Comparison of ENCODE assay signal across 15 cellular contexts in the genomic region with DNA sequence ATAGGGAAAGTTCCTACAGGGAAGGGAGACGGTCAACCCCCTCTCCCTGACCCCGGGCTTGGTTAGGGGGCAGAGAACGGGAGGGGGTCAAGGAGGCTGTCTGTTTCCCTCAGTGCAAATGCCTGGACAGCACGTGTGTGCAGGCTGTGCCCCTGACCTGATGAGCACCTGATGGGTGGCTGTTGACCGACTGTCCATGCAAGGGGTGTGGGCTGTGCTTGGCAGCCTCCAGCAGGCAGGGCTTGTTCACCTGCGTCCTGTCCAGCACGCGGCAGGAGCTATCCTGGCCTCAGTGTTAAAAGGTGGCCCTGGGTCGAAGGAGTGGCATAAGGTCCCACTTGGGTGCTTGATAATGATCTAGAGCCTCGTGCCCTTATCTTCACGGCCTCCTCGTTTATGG.
DNase-seq lines count a peak whose midpoint lies in the region; ATAC-seq and TF ChIP-seq lines count a peak whose summit lies in the region.
"Had no signal": no experiment of that assay in that cellular context is flagged by ENCODE, and none has a peak within 500 bp of the region (broad histone marks: within the 10 kb centered on the region; RNA-seq: fewer than 3 reads in every experiment).

No MANE protein-coding gene starts in this region.

- H3K4ac ChIP-seq in mesenchymal stem cell (ENCODE audit: low read depth in 1 of 2, low read length in 2 of 2) = no peak overlapping the region

- no peak for TF ChIP-seq CTCF in HFFc6 (IDR thresholded peaks at IDR 0.05)
- TF ChIP-seq CTCF in endodermal cell (conservative IDR thresholded peaks at IDR 0.05) = no peak

- peak overlapping the region; percentile 49 for H4K91ac ChIP-seq in mesenchymal stem cell (ENCODE audit: low read length)

- H2BK5ac ChIP-seq in mesenchymal stem cell (ENCODE audit: low read depth, low read length, poor library complexity, severe bottlenecking) = no peak overlapping the region

- WGBS in endodermal cell (ENCODE audit: insufficient coverage in 1 of 2, insufficient read length in 1 of 2), 2 experiments = 89 to 94% methylated on average over 9 to 12 of the region's 12 CpGs
- 87% methylated on average over 12 of the region's 12 CpGs for WGBS in mesenchymal stem cell

- H3K36me3 ChIP-seq in endodermal cell (ENCODE audit: control insufficient read depth, insufficient read depth, low read length) (no peaks in the 10 kb centered on the region), mesenchymal stem cell (ENCODE audit: control insufficient read depth in 1 of 2, insufficient read depth in 2 of 2, low read depth in 1 of 2, low read length in 2 of 2) (no peaks in the 10 kb centered on the region)
- H3K36me3 ChIP-seq: BLaER1, SJSA1 had no signal

- H3K4me1 Mint-ChIP-seq in HFFc6 (ENCODE audit: low read depth) (peaks cover 30% of the 10 kb centered on the region), endodermal cell (peaks cover 3% of the 10 kb centered on the region)

- peak overlapping the region in 1 of 2 experiments; percentile 13 for H3K14ac ChIP-seq in mesenchymal stem cell (ENCODE audit: low read length in 2 of 2)

- H3K9ac ChIP-seq in endodermal cell (ENCODE audit: extremely low read depth, low read length, poor library complexity, severe bottlenecking) (no peak overlapping the region), mesenchymal stem cell (ENCODE audit: low read length) (peak overlapping the region; percentile 68)
- H3K9ac ChIP-seq: BLaER1 had no signal

- H3K9me3 ChIP-seq in endodermal cell (ENCODE audit: control insufficient read depth, low read length) (no peaks in the 10 kb centered on the region), mesenchymal stem cell (ENCODE audit: control insufficient read depth, low read length) (no peaks in the 10 kb centered on the region)
- H3K9me3 ChIP-seq: BLaER1, SJSA1 had no signal

- no peak for ATAC-seq in HG02571 (IDR thresholded peaks at IDR 0.05; ENCODE audit: unreplicated experiment)

- no peaks in the 10 kb centered on the region for H3K9me3 Mint-ChIP-seq in HFFc6
- no peaks in the 10 kb centered on the region for H3K9me3 Mint-ChIP-seq in endodermal cell

- H2BK12ac ChIP-seq in mesenchymal stem cell (ENCODE audit: low read length in 2 of 2) = peak overlapping the region in 1 of 2 experiments; percentile 55

- no peaks in the 10 kb centered on the region; the same call in 1 of the 2 replicates for H3K27me3 Mint-ChIP-seq in HFFc6 (ENCODE audit: insufficient read depth)
- peaks cover 10% of the 10 kb centered on the region for H3K27me3 Mint-ChIP-seq in endodermal cell (ENCODE audit: insufficient read depth)

- peak overlapping the region; percentile 62; the same call in 1 of the 2 replicates for H3K27ac Mint-ChIP-seq in HFFc6
- no peak overlapping the region for H3K27ac Mint-ChIP-seq in endodermal cell

- no peak overlapping the region for H3K4me2 ChIP-seq in mesenchymal stem cell (ENCODE audit: low read length, poor library complexity, severe bottlenecking)
- H3K4me2 ChIP-seq: BLaER1 had no signal

- no peak overlapping the region for H3K23ac ChIP-seq in mesenchymal stem cell (ENCODE audit: low read length in 2 of 2)

- no peak overlapping the region for H3K4me3 ChIP-seq in endodermal cell (ENCODE audit: low read length)
- H3K4me3 ChIP-seq in mesenchymal stem cell (ENCODE audit: insufficient read depth in 1 of 2, low read depth in 1 of 2, low read length in 2 of 2) = peak overlapping the region in 1 of 2 experiments; percentile 13
- H3K4me3 ChIP-seq in skin epidermis = no peak overlapping the region
- H3K4me3 ChIP-seq: BLaER1, SJSA1 had no signal

- H3K4me3 Mint-ChIP-seq in HFFc6 (no peak overlapping the region), endodermal cell (no peak overlapping the region)

- H4K8ac ChIP-seq in mesenchymal stem cell (ENCODE audit: low read length) = no peak overlapping the region

- no peak overlapping the region for H2BK15ac ChIP-seq in mesenchymal stem cell (ENCODE audit: low read depth, poor library complexity, severe bottlenecking)

- H3K27me3 ChIP-seq in endodermal cell (ENCODE audit: control insufficient read depth, insufficient read depth, low read length, poor library complexity, severe bottlenecking) (no peaks in the 10 kb centered on the region), mesenchymal stem cell (ENCODE audit: control insufficient read depth in 1 of 2, insufficient read depth in 1 of 2, low read length in 2 of 2) (no peaks in the 10 kb centered on the region)
- H3K27me3 ChIP-seq: BLaER1, SJSA1 had no signal

- H3K79me1 ChIP-seq in mesenchymal stem cell (replicated peaks; ENCODE audit: low read length, poor library complexity, severe bottlenecking) = no peaks in the 10 kb centered on the region

- no peak overlapping the region for H3K18ac ChIP-seq in mesenchymal stem cell (ENCODE audit: low read depth in 1 of 2, low read length in 2 of 2)

- H2AFZ ChIP-seq in mesenchymal stem cell (ENCODE audit: low read depth, low read length) = no peak overlapping the region

- no peak for DNase-seq in HFFc6
- peak; percentile 38 for DNase-seq in endodermal cell
- DNase-seq in mesenchymal stem cell = no peak
- no peak for DNase-seq in DMS79 (lab: John Stamatoyannopoulos, UW)
- no peak for DNase-seq in NCI-H2227 (lab: John Stamatoyannopoulos, UW; ENCODE audit: unreplicated experiment)
- no peak for DNase-seq in NCI-H510A (lab: John Stamatoyannopoulos, UW)
- DNase-seq: GDM1, NCI-H187, NCI-H446, OCI-M1, RPMI8226 had no signal

- no peak overlapping the region for H2BK120ac ChIP-seq in mesenchymal stem cell (ENCODE audit: low read depth, low read length)

- H3K27ac ChIP-seq in endodermal cell (ENCODE audit: low read depth, low read length) (no peak overlapping the region), mesenchymal stem cell (ENCODE audit: low read length, poor library complexity, severe bottlenecking) (no peak overlapping the region), skin epidermis (peak overlapping the region in 12 of 21 experiments; percentile 3 to 79 (median 53))
- H3K27ac ChIP-seq: BLaER1, SJSA1 had no signal

- H3K36me3 Mint-ChIP-seq in HFFc6 (ENCODE audit: low read depth) = no peaks in the 10 kb centered on the region
- H3K36me3 Mint-ChIP-seq in endodermal cell (ENCODE audit: low read depth) = no peaks in the 10 kb centered on the region

- H3K4me1 ChIP-seq in endodermal cell (ENCODE audit: control insufficient read depth, insufficient read depth, low read length) (no peaks in the 10 kb centered on the region), mesenchymal stem cell (ENCODE audit: control insufficient read depth, insufficient read depth, low read depth, low read length) (peaks cover 8% of the 10 kb centered on the region)

- peak overlapping the region; percentile 4 for H2AK5ac ChIP-seq in mesenchymal stem cell (ENCODE audit: low read length, severe bottlenecking)

Comparison
In these comparisons a context has a peak if more than half of its experiments do, and no peak if none do; other contexts are left out.
1. H3K27ac ChIP-seq: peak in skin epidermis (12 of 21); none in endodermal cell (single experiment) and mesenchymal stem cell (single experiment).